ENCODE assay signal across 17 cellular contexts in the genomic region with DNA sequence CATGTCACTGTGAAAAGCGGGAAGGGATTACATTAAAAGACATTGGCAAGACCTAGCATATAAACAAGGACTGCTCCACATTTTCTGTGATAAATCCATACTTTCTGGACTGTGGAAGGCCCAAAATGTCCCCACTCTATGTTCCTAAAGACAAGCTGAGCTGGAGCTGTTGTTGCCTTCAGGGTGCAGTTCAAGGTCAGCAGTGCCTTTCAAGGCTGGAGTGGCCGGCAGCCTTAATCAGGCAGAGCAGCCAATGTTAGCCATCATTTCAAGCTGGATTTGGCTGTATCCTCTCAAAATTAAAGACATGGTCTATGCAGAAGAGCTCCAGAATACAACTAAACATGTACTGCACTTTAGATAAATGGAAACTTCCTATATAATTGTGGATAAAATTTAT.
A peak's percentile ranks its signal among the peaks of the same experiment; 100 is the strongest.
DNase-seq lines count a peak whose midpoint lies in the region; ATAC-seq, FAIRE-seq and TF ChIP-seq lines count a peak whose summit lies in the region.
"Had no signal": no experiment of that assay in that cellular context is flagged by ENCODE, and none has a peak within 500 bp of the region (broad histone marks: within the 10 kb centered on the region; RNA-seq: fewer than 3 reads in every experiment).

No MANE protein-coding gene starts in this region.

- H3K4ac ChIP-seq in mesenchymal stem cell (ENCODE audit: low read depth in 1 of 2, low read length in 2 of 2): no peak overlapping the region

- H2AFZ ChIP-seq in Karpas-422 (ENCODE audit: low read length) (no peak overlapping the region), astrocyte (ENCODE audit: low read depth, low read length) (no peak overlapping the region), mesenchymal stem cell (ENCODE audit: low read depth, low read length) (no peak overlapping the region)

- H3K9me3 Mint-ChIP-seq in astrocyte (ENCODE audit: unreplicated experiment): no peaks in the 10 kb centered on the region
- no peaks in the 10 kb centered on the region for H3K9me3 Mint-ChIP-seq in activated T-helper 2 cell treated with anti-CD3 and anti-CD28 coated beads, Interferon-gamma antibody, Interleukin-2, Interleukin-4, amounts not matched to agents 10 μg/mL and 5 μg/mL and 100 μg/mL, durations not matched to agents 14 hours and 24 hours and 36 hours
- H3K9me3 Mint-ChIP-seq: CD8-positive, alpha-beta memory T cell had no signal

- no peak overlapping the region for H2AK5ac ChIP-seq in mesenchymal stem cell (ENCODE audit: low read length, severe bottlenecking)

- H3K9ac ChIP-seq in Karpas-422 (ENCODE audit: low read length) (no peak overlapping the region), astrocyte (ENCODE audit: low read length) (no peak overlapping the region), mesenchymal stem cell (ENCODE audit: low read length) (peak overlapping the region; percentile 34)
- H3K9ac ChIP-seq: BLaER1 treated with 17β-estradiol and CSF1 and Interleukin-3, amounts not matched to agents 10 nM and 100 nM had no signal

- no peak for FAIRE-seq in astrocyte (lab: Jason Lieb, UNC)
- FAIRE-seq: D721Med, GM12892, H1, K562 had no signal

- H3K36me3 ChIP-seq in Karpas-422 (ENCODE audit: insufficient read depth, low read length) (no peaks in the 10 kb centered on the region), astrocyte (ENCODE audit: insufficient read depth, low read length) (peaks cover 43% of the 10 kb centered on the region), mesenchymal stem cell (ENCODE audit: control insufficient read depth in 1 of 2, insufficient read depth in 2 of 2, low read depth in 1 of 2, low read length in 2 of 2) (peaks cover 23 to 90% of the 10 kb centered on the region in 2 experiments), testis (ENCODE audit: low read depth, missing control alignments) (no peaks in the 10 kb centered on the region)

- no peaks in the 10 kb centered on the region for H3K27me3 ChIP-seq in Karpas-422 (ENCODE audit: low read length)
- no peaks in the 10 kb centered on the region for H3K27me3 ChIP-seq in astrocyte (ENCODE audit: insufficient read depth, low read length)
- H3K27me3 ChIP-seq in mesenchymal stem cell (ENCODE audit: control insufficient read depth in 1 of 2, insufficient read depth in 1 of 2, low read length in 2 of 2): no peaks in the 10 kb centered on the region
- no peaks in the 10 kb centered on the region for H3K27me3 ChIP-seq in testis
- H3K27me3 ChIP-seq: BLaER1 treated with 17β-estradiol and CSF1 and Interleukin-3, amounts not matched to agents 10 nM and 100 nM had no signal

- H4K20me1 ChIP-seq in Karpas-422 (ENCODE audit: insufficient read depth, low read depth, low read length) (no peaks in the 10 kb centered on the region), astrocyte (ENCODE audit: insufficient read depth, low read length) (peaks cover 36% of the 10 kb centered on the region)

- H3K23ac ChIP-seq in mesenchymal stem cell (ENCODE audit: low read length in 2 of 2): no peak overlapping the region

- no peaks in the 10 kb centered on the region for H3K4me1 ChIP-seq in Karpas-422 (ENCODE audit: low read length)
- peaks cover 14% of the 10 kb centered on the region for H3K4me1 ChIP-seq in astrocyte (ENCODE audit: insufficient read depth, low read length)
- H3K4me1 ChIP-seq in mesenchymal stem cell (ENCODE audit: control insufficient read depth, insufficient read depth, low read depth, low read length): peaks cover 7% of the 10 kb centered on the region
- peaks cover 34% of the 10 kb centered on the region for H3K4me1 ChIP-seq in testis

- no peak for ATAC-seq in T-helper 17 cell
- ATAC-seq: K562 had no signal

- H2BK12ac ChIP-seq in mesenchymal stem cell (ENCODE audit: low read length in 2 of 2): no peak overlapping the region

- no peak overlapping the region for H2BK5ac ChIP-seq in mesenchymal stem cell (ENCODE audit: low read depth, low read length, poor library complexity, severe bottlenecking)

- H3K9me2 ChIP-seq in Karpas-422 (replicated peaks; ENCODE audit: insufficient read depth, low read length): no peaks in the 10 kb centered on the region

- H3K9me3 ChIP-seq in Karpas-422 (ENCODE audit: low read length): no peaks in the 10 kb centered on the region
- H3K9me3 ChIP-seq in astrocyte (ENCODE audit: insufficient read depth, low read depth, low read length): no peaks in the 10 kb centered on the region
- H3K9me3 ChIP-seq in mesenchymal stem cell (ENCODE audit: control insufficient read depth, low read length): no peaks in the 10 kb centered on the region
- H3K9me3 ChIP-seq in testis: no peaks in the 10 kb centered on the region
- no peaks in the 10 kb centered on the region for H3K9me3 ChIP-seq in T-helper 17 cell (ENCODE audit: control insufficient read depth, low read length, poor library complexity, severe bottlenecking)

- H3K79me2 ChIP-seq in Karpas-422 (ENCODE audit: low read length): no peaks in the 10 kb centered on the region
- H3K79me2 ChIP-seq in astrocyte (ENCODE audit: insufficient read depth, low read length): peaks cover 9% of the 10 kb centered on the region

- H3K14ac ChIP-seq in mesenchymal stem cell (ENCODE audit: low read length in 2 of 2): no peak overlapping the region

- TF ChIP-seq POLR2A in testis (IDR thresholded peaks at IDR 0.05): no peak

- no peak overlapping the region for H2BK120ac ChIP-seq in mesenchymal stem cell (ENCODE audit: low read depth, low read length)

- no peak overlapping the region for H3K4me3 Mint-ChIP-seq in astrocyte (ENCODE audit: unreplicated experiment)
- H3K4me3 Mint-ChIP-seq in T-helper 17 cell: no peak overlapping the region
- H3K4me3 Mint-ChIP-seq in activated T-helper 2 cell treated with anti-CD3 and anti-CD28 coated beads, Interferon-gamma antibody, Interleukin-2, Interleukin-4, amounts not matched to agents 10 μg/mL and 5 μg/mL and 100 μg/mL, durations not matched to agents 14 hours and 24 hours and 36 hours (ENCODE audit: low read depth): no peak overlapping the region
- H3K4me3 Mint-ChIP-seq: CD8-positive, alpha-beta memory T cell had no signal

- peaks cover 45% of the 10 kb centered on the region for H3K36me3 Mint-ChIP-seq in astrocyte (ENCODE audit: low read depth, unreplicated experiment)
- H3K36me3 Mint-ChIP-seq in T-helper 17 cell (ENCODE audit: low read depth): peaks cover 13% of the 10 kb centered on the region
- peaks cover 79% of the 10 kb centered on the region for H3K36me3 Mint-ChIP-seq in activated T-helper 2 cell treated with anti-CD3 and anti-CD28 coated beads, Interferon-gamma antibody, Interleukin-2, Interleukin-4, amounts not matched to agents 10 μg/mL and 5 μg/mL and 100 μg/mL, durations not matched to agents 14 hours and 24 hours and 36 hours (ENCODE audit: low read depth)

- H3K4me3 ChIP-seq in Karpas-422 (ENCODE audit: low read length): no peak overlapping the region
- no peak overlapping the region for H3K4me3 ChIP-seq in astrocyte (ENCODE audit: insufficient read depth, low read depth, low read length)
- H3K4me3 ChIP-seq in mesenchymal stem cell (ENCODE audit: insufficient read depth in 1 of 2, low read depth in 1 of 2, low read length in 2 of 2): no peak overlapping the region
- H3K4me3 ChIP-seq in testis: no peak overlapping the region
- H3K4me3 ChIP-seq: BLaER1 treated with 17β-estradiol and CSF1 and Interleukin-3, amounts not matched to agents 10 nM and 100 nM; K562 had no signal

- H3K4me1 Mint-ChIP-seq in astrocyte (ENCODE audit: low read depth, unreplicated experiment): peaks cover 31% of the 10 kb centered on the region
- H3K4me1 Mint-ChIP-seq in T-helper 17 cell: peaks cover 18% of the 10 kb centered on the region
- H3K4me1 Mint-ChIP-seq in activated T-helper 2 cell treated with anti-CD3 and anti-CD28 coated beads, Interferon-gamma antibody, Interleukin-2, Interleukin-4, amounts not matched to agents 10 μg/mL and 5 μg/mL and 100 μg/mL, durations not matched to agents 14 hours and 24 hours and 36 hours (ENCODE audit: low read depth): peaks cover 16% of the 10 kb centered on the region

- no peak overlapping the region for H3K27ac ChIP-seq in Karpas-422 (ENCODE audit: low read length)
- no peak overlapping the region for H3K27ac ChIP-seq in astrocyte (ENCODE audit: low read depth, low read length)
- no peak overlapping the region for H3K27ac ChIP-seq in mesenchymal stem cell (ENCODE audit: low read length, poor library complexity, severe bottlenecking)
- peak overlapping the region in 1 of 2 donors; percentile 69 for H3K27ac ChIP-seq in testis
- H3K27ac ChIP-seq: BLaER1 treated with 17β-estradiol and CSF1 and Interleukin-3, amounts not matched to agents 10 nM and 100 nM had no signal

- H2BK15ac ChIP-seq in mesenchymal stem cell (ENCODE audit: low read depth, poor library complexity, severe bottlenecking): no peak overlapping the region

- intact Hi-C loops in testis (cut with DNase I; ENCODE audit: low total_unique reads): no loop called here
- intact Hi-C loops in activated T-helper 2 cell treated with anti-CD3 and anti-CD28 coated beads, Interferon-gamma antibody, Interleukin-2, Interleukin-4, amounts not matched to agents 10 μg/mL and 5 μg/mL and 100 μg/mL, durations not matched to agents 14 hours and 24 hours and 36 hours (cut with micrococcal nuclease): no loop called here

- H3K4me2 ChIP-seq in Karpas-422 (ENCODE audit: low read depth, low read length, poor library complexity, severe bottlenecking) (no peak overlapping the region), astrocyte (ENCODE audit: low read length) (peak overlapping the region; percentile 1), mesenchymal stem cell (ENCODE audit: low read length, poor library complexity, severe bottlenecking) (no peak overlapping the region)

- peaks cover 22% of the 10 kb centered on the region for H3K79me1 ChIP-seq in mesenchymal stem cell (replicated peaks; ENCODE audit: low read length, poor library complexity, severe bottlenecking)

- no peak overlapping the region for H4K8ac ChIP-seq in mesenchymal stem cell (ENCODE audit: low read length)

- peak; percentile 23 for DNase-seq in Karpas-422
- DNase-seq in astrocyte (ENCODE audit: low read depth): no peak
- DNase-seq in mesenchymal stem cell: no peak
- peak; percentile 45 for DNase-seq in testis
- no peak for DNase-seq in T-helper 17 cell
- DNase-seq in DMS153 (lab: John Stamatoyannopoulos, UW): no peak
- DNase-seq in activated T-helper 2 cell treated with anti-CD3 and anti-CD28 coated beads, Interferon-gamma antibody, Interleukin-2, Interleukin-4, amounts not matched to agents 10 μg/mL and 5 μg/mL and 100 μg/mL, durations not matched to agents 14 hours and 24 hours and 36 hours (ENCODE audit: low spot score): no peak
- DNase-seq: CD8-positive, alpha-beta memory T cell; DMS79; NCI-H1105; NCI-H774; SHP77 treated with DMSO at 0.1 percent for 48 hours had no signal

- TF ChIP-seq CTCF in astrocyte (IDR thresholded peaks at IDR 0.05; ENCODE audit: insufficient read depth, low read depth, low read length) (no peak), testis (IDR thresholded peaks at IDR 0.05) (no peak)

- WGBS in mesenchymal stem cell: 100% methylated on average over 2 of the region's 2 CpGs
- 50 to 65% methylated on average over 2 of the region's 2 CpGs for WGBS in testis, 2 donors

- H3K27ac Mint-ChIP-seq in astrocyte (ENCODE audit: unreplicated experiment) (no peak overlapping the region), T-helper 17 cell (no peak overlapping the region)
- H3K27ac Mint-ChIP-seq in activated T-helper 2 cell treated with anti-CD3 and anti-CD28 coated beads, Interferon-gamma antibody, Interleukin-2, Interleukin-4, amounts not matched to agents 10 μg/mL and 5 μg/mL and 100 μg/mL, durations not matched to agents 14 hours and 24 hours and 36 hours: no peak overlapping the region
- H3K27ac Mint-ChIP-seq: CD8-positive, alpha-beta memory T cell had no signal

- no peak overlapping the region for H3K18ac ChIP-seq in mesenchymal stem cell (ENCODE audit: low read depth in 1 of 2, low read length in 2 of 2)

- H3K27me3 Mint-ChIP-seq in astrocyte (ENCODE audit: low read depth, unreplicated experiment) (no peaks in the 10 kb centered on the region), T-helper 17 cell (no peaks in the 10 kb centered on the region)
- no peaks in the 10 kb centered on the region for H3K27me3 Mint-ChIP-seq in activated T-helper 2 cell treated with anti-CD3 and anti-CD28 coated beads, Interferon-gamma antibody, Interleukin-2, Interleukin-4, amounts not matched to agents 10 μg/mL and 5 μg/mL and 100 μg/mL, durations not matched to agents 14 hours and 24 hours and 36 hours (ENCODE audit: low read depth)
- H3K27me3 Mint-ChIP-seq: CD8-positive, alpha-beta memory T cell had no signal

- H4K91ac ChIP-seq in mesenchymal stem cell (ENCODE audit: low read length): no peak overlapping the region

Comparison
In these comparisons a context has a peak if more than half of its experiments do, and no peak if none do; other contexts are left out.
1. DNase-seq: peak in Karpas-422 (single experiment) and testis (single experiment); none in astrocyte (single experiment), mesenchymal stem cell (single experiment), T-helper 17 cell (0 of 3), DMS153 (single experiment) and activated T-helper 2 cell treated with anti-CD3 and anti-CD28 coated beads, Interferon-gamma antibody, Interleukin-2, Interleukin-4, amounts not matched to agents 10 μg/mL and 5 μg/mL and 100 μg/mL, durations not matched to agents 14 hours and 24 hours and 36 hours (single experiment).